ENCODE assay signal across 19 cellular contexts in the genomic region with DNA sequence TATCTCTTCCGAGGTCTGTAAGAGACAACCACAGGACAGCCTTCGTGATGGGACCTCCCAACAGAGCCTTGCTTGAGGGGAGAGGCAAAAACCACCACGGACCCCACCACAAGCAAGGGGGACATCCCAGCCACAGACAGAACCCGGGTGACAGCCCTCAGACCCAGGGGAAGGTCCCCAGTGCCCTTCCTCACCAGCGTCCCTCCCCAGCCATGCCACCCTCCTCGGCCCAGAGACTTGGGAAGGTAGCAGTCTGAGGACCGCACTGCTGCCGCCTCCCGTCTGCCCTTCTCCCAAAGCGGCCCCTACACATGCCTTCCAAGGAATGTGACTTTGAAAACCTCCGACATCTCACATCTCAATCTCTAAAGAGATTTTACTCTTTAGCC.
"Had no signal": no experiment of that assay in that cellular context is flagged by ENCODE, and none has a peak within 500 bp of the region (broad histone marks: within the 10 kb centered on the region; RNA-seq: fewer than 3 reads in every experiment).

No MANE protein-coding gene starts in this region.

- H3K27ac ChIP-seq: left ventricle myocardium inferior, transverse colon, WERI-Rb-1 had no signal

- H3K36me3 ChIP-seq: transverse colon had no signal

- H3K9me3 ChIP-seq: left ventricle myocardium inferior, SK-N-SH, transverse colon had no signal

- H3K4me1 Mint-ChIP-seq: activated CD4-positive, alpha-beta T cell treated with anti-CD3 and anti-CD28 coated beads, Interleukin-2, amount 10 ng/mL, durations not matched to agents 7 days and 5 days had no signal

- H3K27me3 ChIP-seq: transverse colon had no signal

- DNase-seq: activated CD4-positive, alpha-beta T cell treated with anti-CD3 and anti-CD28 coated beads, Interleukin-2, amount 10 ng/mL, durations not matched to agents 7 days and 5 days; activated CD4-positive, CD25-positive, alpha-beta regulatory T cell treated with anti-CD3 and anti-CD28 coated beads, Interleukin-2, amount 50 U/mL, for 72 hours; activated CD8-positive, alpha-beta memory T cell treated with anti-CD3 and anti-CD28 coated beads, Interleukin-2, amount 10 ng/mL, durations not matched to agents 7 days and 5 days; activated CD8-positive, alpha-beta T cell treated with anti-CD3 and anti-CD28 coated beads for 36 hours; activated gamma-delta T cell treated with Interleukin-2 at 50 U/mL for 16 hours; activated T-cell treated with anti-CD3 and anti-CD28 coated beads for 4 hours; amniotic stem cell; foreskin fibroblast; left ventricle myocardium inferior; occipital lobe; SK-N-SH; stimulated activated CD4-positive, alpha-beta T cell treated with anti-CD3 and anti-CD28 coated beads, Interleukin-12 subunit alpha, Interleukin-12 subunit beta, amount 100 ng/mL, for 4 hours; stimulated activated CD4-positive, alpha-beta T cell treated with anti-CD3 and anti-CD28 coated beads, Interleukin-4, amount 100 ng/mL, for 4 hours; substantia nigra; T-helper 2 cell; transverse colon; WERI-Rb-1 had no signal

- H3K4me1 ChIP-seq: transverse colon had no signal

- H3K27me3 Mint-ChIP-seq: activated CD4-positive, alpha-beta T cell treated with anti-CD3 and anti-CD28 coated beads, Interleukin-2, amount 10 ng/mL, durations not matched to agents 7 days and 5 days; activated CD8-positive, alpha-beta memory T cell treated with anti-CD3 and anti-CD28 coated beads, Interleukin-2, amount 10 ng/mL, durations not matched to agents 7 days and 5 days; activated CD8-positive, alpha-beta T cell treated with anti-CD3 and anti-CD28 coated beads for 36 hours; activated naive CD8-positive, alpha-beta T cell; stimulated activated naive CD8-positive, alpha-beta T cell treated with anti-CD3 and anti-CD28 coated beads, Interleukin-15, Interleukin-2, amounts not matched to agents 100 ng/mL and 50 ng/mL, for 24 hours had no signal

- H3K4me3 ChIP-seq: left ventricle myocardium inferior, transverse colon had no signal

- H3K9me3 Mint-ChIP-seq: activated CD4-positive, alpha-beta T cell treated with anti-CD3 and anti-CD28 coated beads, Interleukin-2, amount 10 ng/mL, durations not matched to agents 7 days and 5 days; activated CD8-positive, alpha-beta T cell treated with anti-CD3 and anti-CD28 coated beads for 36 hours; stimulated activated naive CD8-positive, alpha-beta T cell treated with anti-CD3 and anti-CD28 coated beads, Interleukin-15, Interleukin-2, amounts not matched to agents 100 ng/mL and 50 ng/mL, for 24 hours had no signal

- ATAC-seq: activated CD8-positive, alpha-beta memory T cell treated with anti-CD3 and anti-CD28 coated beads, Interleukin-2, amount 10 ng/mL, durations not matched to agents 7 days and 5 days; activated CD8-positive, alpha-beta T cell treated with anti-CD3 and anti-CD28 coated beads for 36 hours had no signal

- H3K27ac Mint-ChIP-seq: activated CD4-positive, alpha-beta T cell treated with anti-CD3 and anti-CD28 coated beads, Interleukin-2, amount 10 ng/mL, durations not matched to agents 7 days and 5 days; activated CD8-positive, alpha-beta memory T cell treated with anti-CD3 and anti-CD28 coated beads, Interleukin-2, amount 10 ng/mL, durations not matched to agents 7 days and 5 days; activated CD8-positive, alpha-beta T cell treated with anti-CD3 and anti-CD28 coated beads for 36 hours; activated naive CD8-positive, alpha-beta T cell; stimulated activated naive CD8-positive, alpha-beta T cell treated with anti-CD3 and anti-CD28 coated beads, Interleukin-15, Interleukin-2, amounts not matched to agents 100 ng/mL and 50 ng/mL, for 24 hours had no signal

- H3K4me3 Mint-ChIP-seq: activated CD4-positive, alpha-beta T cell treated with anti-CD3 and anti-CD28 coated beads, Interleukin-2, amount 10 ng/mL, durations not matched to agents 7 days and 5 days; activated CD8-positive, alpha-beta memory T cell treated with anti-CD3 and anti-CD28 coated beads, Interleukin-2, amount 10 ng/mL, durations not matched to agents 7 days and 5 days; activated CD8-positive, alpha-beta T cell treated with anti-CD3 and anti-CD28 coated beads for 36 hours; activated naive CD8-positive, alpha-beta T cell; stimulated activated naive CD8-positive, alpha-beta T cell treated with anti-CD3 and anti-CD28 coated beads, Interleukin-15, Interleukin-2, amounts not matched to agents 100 ng/mL and 50 ng/mL, for 24 hours had no signal
